In genomic region chr15:101948485-101949010, GRCh38 we compare ENCODE assay signal across 6 cellular contexts.
DNase-seq lines count a peak whose midpoint lies in the region; ATAC-seq, FAIRE-seq and TF ChIP-seq lines count a peak whose summit lies in the region.
"Not testable (repeated sequence)": the region's sequence is repeated elsewhere in the genome, so short reads cannot be mapped to it uniquely, and the experiment has no call there.

No MANE protein-coding gene starts in this region.

- TF ChIP-seq CTCF in RWPE2 (IDR thresholded peaks at IDR 0.05; ENCODE audit: poor library complexity, severe bottlenecking); foreskin keratinocyte (conservative IDR thresholded peaks at IDR 0.05); left lung (IDR thresholded peaks at IDR 0.05); lung (IDR thresholded peaks at IDR 0.05; ENCODE audit: control extremely low read depth, extremely low read depth); upper lobe of left lung (IDR thresholded peaks at IDR 0.05): not testable (repeated sequence)

- H3K27ac ChIP-seq in RWPE2 (ENCODE audit: poor library complexity, severe bottlenecking); foreskin keratinocyte; left lung; lung (ENCODE audit: low read depth in 1 of 2, low read length in 1 of 2); upper lobe of left lung: not testable (repeated sequence)

- ATAC-seq in RWPE2 (ENCODE audit: low read depth) (peak; percentile 55; the same call in 2 of the 3 replicates), foreskin keratinocyte (peak; percentile 24), left lung (peak; percentile 92), lung (ENCODE audit: insufficient read depth, low FRiP score) (peak; percentile 83), upper lobe of left lung (ENCODE audit: low FRiP score in 2 of 2) (peak; percentile 62 to 78)

- FAIRE-seq in colon (lab: Jason Lieb, UNC) = peak; percentile 64

- not testable (repeated sequence) for H3K27me3 ChIP-seq in RWPE2 (ENCODE audit: insufficient read depth, poor library complexity, severe bottlenecking); foreskin keratinocyte; left lung; lung (ENCODE audit: control insufficient read depth, insufficient read depth); upper lobe of left lung

- intact Hi-C loops in left lung (cut with DNase I) = not testable (repeated sequence)

- not testable (repeated sequence) for H3K36me3 ChIP-seq in RWPE2 (ENCODE audit: low read depth); left lung; lung (ENCODE audit: control insufficient read depth in 2 of 2, insufficient read depth in 2 of 2, low read length in 2 of 2); upper lobe of left lung

- H3K9me3 ChIP-seq in RWPE2 (ENCODE audit: severe bottlenecking); left lung; lung (ENCODE audit: control insufficient read depth in 2 of 2, insufficient read depth in 1 of 2, low read length in 1 of 2); upper lobe of left lung: not testable (repeated sequence)

- not testable (repeated sequence) for TF ChIP-seq EP300 in upper lobe of left lung (IDR thresholded peaks at IDR 0.05)

- 44 to 63% methylated on average over 1 of the region's 2 CpGs for WGBS in lung, 2 donors
- 35 to 67% methylated on average over 1 of the region's 2 CpGs for WGBS in upper lobe of left lung, 2 donors

- DNase-seq in RWPE2 (ENCODE audit: low spot score); foreskin keratinocyte; left lung; lung (ENCODE audit: low spot score); upper lobe of left lung: not testable (repeated sequence)

- H3K4me1 ChIP-seq in RWPE2 (ENCODE audit: insufficient read depth, poor library complexity, severe bottlenecking); foreskin keratinocyte; left lung; lung (ENCODE audit: control insufficient read depth in 2 of 2, insufficient read depth in 2 of 2, low read length in 2 of 2); upper lobe of left lung: not testable (repeated sequence)

- not testable (repeated sequence) for H3K4me3 ChIP-seq in RWPE2 (ENCODE audit: severe bottlenecking); left lung; lung; upper lobe of left lung

- not testable (repeated sequence) for TF ChIP-seq POLR2A in upper lobe of left lung (IDR thresholded peaks at IDR 0.05)

Comparison
In these comparisons a context has a peak if more than half of its experiments do, and no peak if none do; other contexts are left out.
1. ATAC-seq: peak in every context shown above with its lines; median percentile 92 in left lung; 83 in lung; 70 in upper lobe of left lung; 55 in RWPE2; 24 in foreskin keratinocyte.